In the genomic region with DNA sequence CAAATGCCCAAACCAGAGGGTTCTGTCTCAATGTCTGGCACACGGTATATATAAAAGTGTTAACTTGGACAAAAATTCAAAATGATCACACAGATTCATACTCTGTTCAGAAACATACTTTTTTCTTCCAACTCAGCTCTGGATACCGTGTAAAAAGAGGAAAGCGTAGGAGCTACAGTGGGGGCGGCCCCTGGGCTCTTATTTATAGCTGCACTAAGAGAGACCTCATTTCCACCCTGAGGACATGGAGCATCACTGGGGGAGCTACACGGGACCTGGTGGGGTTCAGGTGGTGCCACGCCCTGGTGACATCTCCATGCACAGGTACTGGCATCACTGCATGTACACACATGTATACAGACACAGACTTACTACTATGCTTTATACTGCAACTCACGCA, we compare ENCODE assay signal across 33 cellular contexts.
"Had no signal": no experiment of that assay in that cellular context is flagged by ENCODE, and none has a peak within 500 bp of the region (broad histone marks: within the 10 kb centered on the region; RNA-seq: fewer than 3 reads in every experiment).

No MANE protein-coding gene starts in this region.

- DNase-seq: activated B cell treated with CpG ODN at 0.5 μM for 24 hours; activated CD4-positive, alpha-beta memory T cell treated with anti-CD3 and anti-CD28 coated beads for 36 hours; activated CD4-positive, alpha-beta T cell treated with anti-CD3 and anti-CD28 coated beads for 4 hours; activated CD4-positive, alpha-beta T cell treated with anti-CD3 and anti-CD28 coated beads, Interleukin-2, amount 10 ng/mL, durations not matched to agents 24 days and 14 days; activated CD4-positive, alpha-beta T cell treated with anti-CD3 and anti-CD28 coated beads, Interleukin-2, amount 50 U/mL, for 1 hour; activated CD4-positive, alpha-beta T cell treated with anti-CD3 and anti-CD28 coated beads, Interleukin-2, amount 50 U/mL, for 4 hours; activated CD4-positive, CD25-positive, alpha-beta regulatory T cell treated with anti-CD3 and anti-CD28 coated beads, Interleukin-2, amount 50 U/mL, for 72 hours; activated CD8-positive, alpha-beta memory T cell treated with anti-CD3 and anti-CD28 coated beads, Interleukin-2, amount 50 U/mL, for 4 hours; activated CD8-positive, alpha-beta T cell treated with anti-CD3 and anti-CD28 coated beads for 36 hours; activated effector memory CD4-positive, alpha-beta T cell treated with anti-CD3 and anti-CD28 coated beads, Interleukin-2, amount 50 U/mL, for 16 hours; activated gamma-delta T cell treated with Interleukin-2 at 50 U/mL for 16 hours; activated naive CD4-positive, alpha-beta T cell; activated naive CD4-positive, alpha-beta T cell treated with anti-CD3 and anti-CD28 coated beads for 36 hours; activated naive CD4-positive, alpha-beta T cell treated with anti-CD3 and anti-CD28 coated beads, Interleukin-2, amount 50 U/mL, for 16 hours; activated naive CD8-positive, alpha-beta T cell treated with anti-CD3 and anti-CD28 coated beads for 36 hours; activated T-cell treated with anti-CD3 and anti-CD28 coated beads for 4 hours; activated T-cell treated with anti-CD3 and anti-CD28 coated beads, Interleukin-2, amount 50 U/mL, for 1 hour; activated T-cell treated with anti-CD3 and anti-CD28 coated beads, Interleukin-2, amount 50 U/mL, for 4 hours; activated T-cell treated with anti-CD3 and anti-CD28 coated beads, Interleukin-2, amount 50 U/mL, for 72 hours; adrenal gland; amniotic stem cell; aorta; body of pancreas; brain microvascular endothelial cell; central memory CD4-positive, alpha-beta T cell; T-cell; T-helper 17 cell; T-helper 9 cell had no signal

- H3K4me1 ChIP-seq: adrenal gland, breast epithelium had no signal

- H3K4me1 Mint-ChIP-seq: activated B cell treated with CpG ODN at 0.5 μM for 24 hours; activated CD4-positive, alpha-beta T cell treated with anti-CD3 and anti-CD28 coated beads, Interleukin-2, amount 10 ng/mL, durations not matched to agents 24 days and 14 days; activated naive CD8-positive, alpha-beta T cell treated with anti-CD3 and anti-CD28 coated beads for 36 hours; activated T-helper 17 cell treated with anti-CD3 and anti-CD28 coated beads, Interleukin-2, amount 50 U/mL, for 72 hours had no signal

- H3K27ac Mint-ChIP-seq: activated B cell treated with CpG ODN at 0.5 μM for 24 hours; activated CD4-positive, alpha-beta memory T cell treated with anti-CD3 and anti-CD28 coated beads for 36 hours; activated CD4-positive, alpha-beta T cell treated with anti-CD3 and anti-CD28 coated beads, Interleukin-2, amount 10 ng/mL, durations not matched to agents 24 days and 14 days; activated CD8-positive, alpha-beta T cell treated with anti-CD3 and anti-CD28 coated beads for 36 hours; activated naive CD4-positive, alpha-beta T cell treated with anti-CD3 and anti-CD28 coated beads for 36 hours; activated naive CD4-positive, alpha-beta T cell treated with anti-CD3 and anti-CD28 coated beads, Interleukin-2, amount 50 U/mL, for 72 hours; activated naive CD8-positive, alpha-beta T cell treated with anti-CD3 and anti-CD28 coated beads for 36 hours; activated T-cell treated with anti-CD3 and anti-CD28 coated beads, Interleukin-2, amount 50 U/mL, for 72 hours; activated T-helper 1 cell treated with anti-CD3 and anti-CD28 coated beads, Interleukin-12 subunit alpha, Interleukin-12 subunit beta, Interleukin-2, Interleukin-4 antibody, amounts not matched to agents 30 ng/mL and 10 ng/mL and 1 ng/mL, durations not matched to agents 14 hours and 24 hours and 36 hours; activated T-helper 17 cell treated with anti-CD3 and anti-CD28 coated beads, Interleukin-2, amount 50 U/mL, for 72 hours; T-cell; T-helper 17 cell had no signal

- H3K27me3 ChIP-seq: adrenal gland, body of pancreas, brain microvascular endothelial cell, breast epithelium had no signal

- H3K27ac ChIP-seq: adrenal gland, brain microvascular endothelial cell, breast epithelium, VCaP had no signal

- H3K27me3 Mint-ChIP-seq: activated CD4-positive, alpha-beta T cell treated with anti-CD3 and anti-CD28 coated beads, Interleukin-2, amount 10 ng/mL, durations not matched to agents 24 days and 14 days; activated T-helper 17 cell treated with anti-CD3 and anti-CD28 coated beads, Interleukin-2, amount 50 U/mL, for 72 hours had no signal

- H3K9me3 Mint-ChIP-seq: activated B cell treated with CpG ODN at 0.5 μM for 24 hours; activated CD4-positive, alpha-beta memory T cell treated with anti-CD3 and anti-CD28 coated beads for 36 hours; activated CD4-positive, alpha-beta T cell treated with anti-CD3 and anti-CD28 coated beads, Interleukin-2, amount 10 ng/mL, durations not matched to agents 24 days and 14 days; activated CD8-positive, alpha-beta T cell treated with anti-CD3 and anti-CD28 coated beads for 36 hours; activated naive CD4-positive, alpha-beta T cell treated with anti-CD3 and anti-CD28 coated beads for 36 hours; activated naive CD8-positive, alpha-beta T cell treated with anti-CD3 and anti-CD28 coated beads for 36 hours; activated T-cell treated with anti-CD3 and anti-CD28 coated beads, Interleukin-2, amount 50 U/mL, for 4 hours; activated T-cell treated with anti-CD3 and anti-CD28 coated beads, Interleukin-2, amount 50 U/mL, for 72 hours; activated T-helper 1 cell treated with anti-CD3 and anti-CD28 coated beads, Interleukin-12 subunit alpha, Interleukin-12 subunit beta, Interleukin-2, Interleukin-4 antibody, amounts not matched to agents 30 ng/mL and 10 ng/mL and 1 ng/mL, durations not matched to agents 14 hours and 24 hours and 36 hours; activated T-helper 17 cell treated with anti-CD3 and anti-CD28 coated beads, Interleukin-2, amount 50 U/mL, for 72 hours; T-cell had no signal

- H3K36me3 Mint-ChIP-seq: activated CD4-positive, alpha-beta memory T cell treated with anti-CD3 and anti-CD28 coated beads for 36 hours; activated naive CD4-positive, alpha-beta T cell treated with anti-CD3 and anti-CD28 coated beads, Interleukin-2, amount 50 U/mL, for 72 hours; activated naive CD8-positive, alpha-beta T cell treated with anti-CD3 and anti-CD28 coated beads for 36 hours; T-cell had no signal

- H3K4me3 Mint-ChIP-seq: activated B cell treated with CpG ODN at 0.5 μM for 24 hours; activated CD4-positive, alpha-beta memory T cell treated with anti-CD3 and anti-CD28 coated beads for 36 hours; activated CD4-positive, alpha-beta T cell treated with anti-CD3 and anti-CD28 coated beads, Interleukin-2, amount 10 ng/mL, durations not matched to agents 24 days and 14 days; activated CD8-positive, alpha-beta T cell treated with anti-CD3 and anti-CD28 coated beads for 36 hours; activated naive CD4-positive, alpha-beta T cell treated with anti-CD3 and anti-CD28 coated beads for 36 hours; activated naive CD8-positive, alpha-beta T cell treated with anti-CD3 and anti-CD28 coated beads for 36 hours; activated T-cell treated with anti-CD3 and anti-CD28 coated beads, Interleukin-2, amount 50 U/mL, for 4 hours; activated T-cell treated with anti-CD3 and anti-CD28 coated beads, Interleukin-2, amount 50 U/mL, for 72 hours; activated T-helper 1 cell treated with anti-CD3 and anti-CD28 coated beads, Interleukin-12 subunit alpha, Interleukin-12 subunit beta, Interleukin-2, Interleukin-4 antibody, amounts not matched to agents 30 ng/mL and 10 ng/mL and 1 ng/mL, durations not matched to agents 14 hours and 24 hours and 36 hours; activated T-helper 17 cell treated with anti-CD3 and anti-CD28 coated beads, Interleukin-2, amount 50 U/mL, for 72 hours; T-cell; T-helper 17 cell had no signal

- ATAC-seq: activated CD8-positive, alpha-beta T cell treated with anti-CD3 and anti-CD28 coated beads for 36 hours; activated naive CD4-positive, alpha-beta T cell treated with anti-CD3 and anti-CD28 coated beads, Interleukin-2, amount 50 U/mL, for 72 hours; activated T-cell treated with anti-CD3 and anti-CD28 coated beads, Interleukin-2, amount 50 U/mL, for 4 hours; activated T-cell treated with anti-CD3 and anti-CD28 coated beads, Interleukin-2, amount 50 U/mL, for 72 hours; activated T-helper 17 cell treated with anti-CD3 and anti-CD28 coated beads, Interleukin-2, amount 50 U/mL, for 72 hours; body of pancreas; T-cell; T-helper 17 cell had no signal
